9 cellular contexts compared by ENCODE assay signal in the genomic region with DNA sequence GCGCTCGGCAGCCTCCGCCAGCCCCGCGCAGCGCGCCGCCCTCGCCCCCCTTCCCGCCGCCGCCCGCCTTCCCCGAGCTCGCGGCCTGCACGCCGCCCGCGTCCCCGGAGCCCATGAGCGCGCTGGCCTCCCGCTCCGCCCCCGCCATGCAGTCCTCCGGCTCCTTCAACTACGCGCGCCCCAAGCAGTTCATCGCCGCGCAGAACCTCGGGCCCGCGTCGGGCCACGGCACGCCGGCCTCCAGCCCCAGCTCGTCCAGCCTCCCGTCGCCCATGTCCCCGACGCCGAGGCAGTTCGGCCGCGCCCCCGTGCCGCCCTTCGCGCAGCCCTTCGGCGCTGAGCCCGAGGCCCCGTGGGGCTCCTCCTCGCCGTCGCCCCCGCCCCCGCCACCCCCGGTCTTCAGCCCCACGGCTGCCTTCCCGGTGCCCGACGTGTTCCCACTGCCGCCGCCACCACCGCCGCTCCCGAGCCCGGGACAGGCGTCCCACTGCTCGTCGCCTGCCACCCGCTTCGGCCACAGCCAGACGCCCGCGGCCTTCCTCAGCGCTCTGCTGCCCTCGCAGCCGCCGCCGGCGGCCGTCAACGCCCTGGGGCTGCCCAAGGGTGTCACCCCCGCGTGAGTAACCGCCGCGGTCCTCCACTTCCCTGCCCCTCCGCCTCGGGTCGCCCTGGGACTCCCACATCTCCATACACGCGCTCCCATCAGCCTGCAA.
DNase-seq lines count a peak whose midpoint lies in the region; ATAC-seq, FAIRE-seq and TF ChIP-seq lines count a peak whose summit lies in the region.
"Had no signal": no experiment of that assay in that cellular context is flagged by ENCODE, and none has a peak within 500 bp of the region (broad histone marks: within the 10 kb centered on the region; RNA-seq: fewer than 3 reads in every experiment).

No MANE protein-coding gene starts in this region.

- ATAC-seq in HG03045 (IDR thresholded peaks at IDR 0.05; ENCODE audit: unreplicated experiment) = peak; percentile 32
- ATAC-seq in GM21786 (IDR thresholded peaks at IDR 0.05; ENCODE audit: unreplicated experiment) = no peak
- ATAC-seq: HCT116 had no signal

- H3K9me3 ChIP-seq in iPS DF 6.9 (ENCODE audit: control insufficient read depth, insufficient read depth, low read length) = no peaks in the 10 kb centered on the region
- H3K9me3 ChIP-seq in skeletal muscle satellite cell (replicated peaks; ENCODE audit: low read length) = peaks cover 3% of the 10 kb centered on the region

- no peak overlapping the region for H3K27ac ChIP-seq in iPS DF 6.9 (ENCODE audit: low read length)

- WGBS in iPS DF 6.9 (ENCODE audit: insufficient coverage, insufficient read length) = no CpG with 5 or more reads among the region's 99 CpGs

- H3K27ac Mint-ChIP-seq in activated T-helper 2 cell treated with anti-CD3 and anti-CD28 coated beads, Interferon-gamma antibody, Interleukin-2, Interleukin-4, amounts not matched to agents 10 μg/mL and 5 μg/mL and 100 μg/mL, durations not matched to agents 14 hours and 24 hours and 36 hours = peak overlapping the region; percentile 69

- H3K27me3 Mint-ChIP-seq in activated T-helper 2 cell treated with anti-CD3 and anti-CD28 coated beads, Interferon-gamma antibody, Interleukin-2, Interleukin-4, amounts not matched to agents 10 μg/mL and 5 μg/mL and 100 μg/mL, durations not matched to agents 14 hours and 24 hours and 36 hours (ENCODE audit: low read depth) = peaks cover 40% of the 10 kb centered on the region

- peaks cover 19% of the 10 kb centered on the region for H3K36me3 Mint-ChIP-seq in activated T-helper 2 cell treated with anti-CD3 and anti-CD28 coated beads, Interferon-gamma antibody, Interleukin-2, Interleukin-4, amounts not matched to agents 10 μg/mL and 5 μg/mL and 100 μg/mL, durations not matched to agents 14 hours and 24 hours and 36 hours (ENCODE audit: low read depth)

- H3K4me3 Mint-ChIP-seq in activated T-helper 2 cell treated with anti-CD3 and anti-CD28 coated beads, Interferon-gamma antibody, Interleukin-2, Interleukin-4, amounts not matched to agents 10 μg/mL and 5 μg/mL and 100 μg/mL, durations not matched to agents 14 hours and 24 hours and 36 hours (ENCODE audit: low read depth) = peak overlapping the region; percentile 78

- H3K9ac ChIP-seq in skeletal muscle satellite cell (ENCODE audit: low read depth, low read length) = peak overlapping the region; percentile 74

- no peak for TF ChIP-seq CTCF in D721Med (IDR thresholded peaks at IDR 0.05; ENCODE audit: insufficient read depth, missing control alignments)

- H3K4me3 ChIP-seq in iPS DF 6.9 (ENCODE audit: low read length) (peak overlapping the region; percentile 42; the same call in 1 of the 2 replicates), skeletal muscle satellite cell (ENCODE audit: low read length) (peak overlapping the region; percentile 48)

- H3K36me3 ChIP-seq in iPS DF 6.9 (ENCODE audit: control insufficient read depth, insufficient read depth, low read length) (no peaks in the 10 kb centered on the region), skeletal muscle satellite cell (ENCODE audit: insufficient read depth, low read length) (peaks cover 57% of the 10 kb centered on the region)

- DNase-seq in D721Med (ENCODE audit: insufficient read length, low spot score) (peak; percentile 28), iPS DF 6.9 (ENCODE audit: low read depth, low spot score) (no peak), DMS79 treated with DMSO at 0.1 percent for 48 hours (lab: John Stamatoyannopoulos, UW) (no peak), NCI-H2029 (lab: John Stamatoyannopoulos, UW) (no peak)
- no peak for DNase-seq in activated T-helper 2 cell treated with anti-CD3 and anti-CD28 coated beads, Interferon-gamma antibody, Interleukin-2, Interleukin-4, amounts not matched to agents 10 μg/mL and 5 μg/mL and 100 μg/mL, durations not matched to agents 14 hours and 24 hours and 36 hours (ENCODE audit: low spot score)

- H3K4me2 ChIP-seq in skeletal muscle satellite cell (ENCODE audit: low read length) = peak overlapping the region; percentile 76

- H3K4me1 ChIP-seq in iPS DF 6.9 (ENCODE audit: control insufficient read depth, insufficient read depth, low read length) = peaks cover 2% of the 10 kb centered on the region; the same call in 1 of the 2 replicates
- H3K4me1 ChIP-seq in skeletal muscle satellite cell (ENCODE audit: control insufficient read depth, insufficient read depth, low read length) = peaks cover 73% of the 10 kb centered on the region

- intact Hi-C loops in activated T-helper 2 cell treated with anti-CD3 and anti-CD28 coated beads, Interferon-gamma antibody, Interleukin-2, Interleukin-4, amounts not matched to agents 10 μg/mL and 5 μg/mL and 100 μg/mL, durations not matched to agents 14 hours and 24 hours and 36 hours (cut with micrococcal nuclease) = loop anchor here (2.0 kb wide), 1 partner anchor 45 kb away; no protein-coding TSS in a partner anchor

- H3K27me3 ChIP-seq in iPS DF 6.9 (ENCODE audit: control insufficient read depth, insufficient read depth, low read length) (no peaks in the 10 kb centered on the region; the same call in 1 of the 2 replicates), skeletal muscle satellite cell (ENCODE audit: control insufficient read depth, insufficient read depth, low read length) (no peaks in the 10 kb centered on the region)

- peaks cover 35% of the 10 kb centered on the region for H3K4me1 Mint-ChIP-seq in activated T-helper 2 cell treated with anti-CD3 and anti-CD28 coated beads, Interferon-gamma antibody, Interleukin-2, Interleukin-4, amounts not matched to agents 10 μg/mL and 5 μg/mL and 100 μg/mL, durations not matched to agents 14 hours and 24 hours and 36 hours (ENCODE audit: low read depth)

- H3K9me3 Mint-ChIP-seq in activated T-helper 2 cell treated with anti-CD3 and anti-CD28 coated beads, Interferon-gamma antibody, Interleukin-2, Interleukin-4, amounts not matched to agents 10 μg/mL and 5 μg/mL and 100 μg/mL, durations not matched to agents 14 hours and 24 hours and 36 hours = no peaks in the 10 kb centered on the region

- no peak for FAIRE-seq in D721Med (lab: Jason Lieb, UNC)
